Comparison of ENCODE assay signal across 18 cellular contexts in genomic region chr16:12305847-12306246, GRCh38.
"Had no signal": no experiment of that assay in that cellular context is flagged by ENCODE, and none has a peak within 500 bp of the region (broad histone marks: within the 10 kb centered on the region; RNA-seq: fewer than 3 reads in every experiment).

No MANE protein-coding gene starts in this region.

- H3K9me3 ChIP-seq: SJSA1 had no signal

- DNase-seq: activated CD4-positive, alpha-beta T cell treated with anti-CD3 and anti-CD28 coated beads for 4 hours; activated CD8-positive, alpha-beta memory T cell treated with anti-CD3 and anti-CD28 coated beads, Interleukin-2, amount 50 U/mL, for 48 hours; activated CD8-positive, alpha-beta T cell treated with anti-CD3 and anti-CD28 coated beads, Interleukin-2, amount 10 ng/mL, durations not matched to agents 7 days and 5 days; activated T-cell treated with anti-CD3 and anti-CD28 coated beads, Interleukin-2, amount 50 U/mL, for 1 hour; aorta; central memory CD4-positive, alpha-beta T cell; Kasumi-1; KBM-7; NCI-H1048; NCI-H1436; NCI-H1694 treated with DMSO at 0.1 percent for 48 hours; NCI-H2029 treated with DMSO at 0.1 percent for 48 hours; NCI-H82; PC-3; SHP77 had no signal

- H3K27ac ChIP-seq: coronary artery, SJSA1 had no signal

- H3K36me3 ChIP-seq: SJSA1 had no signal

- ATAC-seq: activated CD4-positive, CD25-positive, alpha-beta regulatory T cell treated with anti-CD3 and anti-CD28 coated beads, Interleukin-2, amount 50 U/mL, for 24 hours; activated CD8-positive, alpha-beta T cell treated with anti-CD3 and anti-CD28 coated beads, Interleukin-2, amount 10 ng/mL, durations not matched to agents 7 days and 5 days; PC-3 had no signal

- H3K27me3 ChIP-seq: SJSA1 had no signal

- H3K4me3 ChIP-seq: coronary artery, SJSA1 had no signal

- H3K4me1 ChIP-seq: SJSA1 had no signal
